ENCODE assay signal across 8 cellular contexts in the genomic region with DNA sequence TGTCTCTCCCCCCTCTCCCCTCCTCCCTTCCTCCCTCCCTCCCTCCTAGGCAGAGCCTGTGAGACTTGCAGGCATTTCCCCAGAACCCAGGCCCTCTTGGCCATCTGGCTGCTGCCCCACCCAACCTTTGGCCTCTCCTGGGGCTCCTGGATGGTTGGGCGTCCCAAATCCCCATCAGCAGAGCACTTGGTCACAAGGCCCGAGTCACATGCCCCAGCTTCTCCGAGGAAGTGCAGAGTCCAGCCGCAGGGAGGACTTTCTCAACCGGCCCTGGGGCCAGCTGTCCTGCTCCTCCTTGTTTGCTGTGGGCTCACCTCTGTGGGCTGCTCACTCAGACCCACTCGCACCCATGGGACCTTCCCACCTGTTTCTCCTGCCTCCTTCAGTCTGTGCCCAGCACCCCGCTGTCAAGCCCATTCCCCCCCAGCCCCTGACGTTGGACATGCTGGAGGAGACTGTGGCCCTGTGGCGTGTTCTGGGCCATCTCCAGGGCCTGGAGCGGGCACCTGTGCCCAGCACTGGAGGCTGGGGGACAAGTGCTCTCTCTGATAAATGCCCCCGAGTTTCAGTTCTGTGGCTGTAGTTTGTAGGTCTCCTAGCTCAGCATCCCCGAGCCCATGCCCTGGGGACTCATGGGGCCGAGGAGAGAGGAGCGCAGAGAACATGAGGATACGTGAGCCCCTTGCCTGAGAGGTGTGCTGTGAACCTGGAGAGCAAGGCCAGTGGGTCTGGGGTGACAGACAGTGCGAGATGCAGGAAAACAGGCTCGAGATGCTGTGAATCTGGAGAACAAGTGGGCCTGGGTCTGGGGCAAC. TPM values are rescaled to one million over a fixed set of nuclear protein-coding genes. Genes with fewer than 3 reads are reported as not detected.
DNase-seq lines count a peak whose midpoint lies in the region; ATAC-seq and TF ChIP-seq lines count a peak whose summit lies in the region.

No MANE protein-coding gene starts in this region.

- peak in 1 of 4 donors; percentile 43 for TF ChIP-seq POLR2A in upper lobe of left lung (IDR thresholded peaks at IDR 0.05)

- H3K27ac Mint-ChIP-seq in activated T-cell treated with anti-CD3 and anti-CD28 coated beads, Interleukin-2, amount 50 U/mL, for 24 hours: peak overlapping the region; percentile 93

- 71 to 84% methylated on average over 12 to 16 of the region's 17 CpGs for WGBS in upper lobe of left lung, 2 donors

- H3K27me3 Mint-ChIP-seq in activated T-cell treated with anti-CD3 and anti-CD28 coated beads, Interleukin-2, amount 50 U/mL, for 24 hours: no peaks in the 10 kb centered on the region

- H3K9me3 ChIP-seq in effector memory CD4-positive, alpha-beta T cell (ENCODE audit: control insufficient read depth, low read length): no peaks in the 10 kb centered on the region
- H3K9me3 ChIP-seq in mucosa of rectum (ENCODE audit: control insufficient read depth in 2 of 2, low read length in 2 of 2) (no peaks in the 10 kb centered on the region), upper lobe of left lung (no peaks in the 10 kb centered on the region)

- no peaks in the 10 kb centered on the region for H3K27me3 ChIP-seq in effector memory CD4-positive, alpha-beta T cell (replicated peaks; ENCODE audit: control insufficient read depth, insufficient read depth, low read length, poor library complexity, severe bottlenecking)
- H3K27me3 ChIP-seq in mucosa of rectum (ENCODE audit: control insufficient read depth in 2 of 2, insufficient read depth in 2 of 2, low read length in 2 of 2) (no peaks in the 10 kb centered on the region), upper lobe of left lung (no peaks in the 10 kb centered on the region)

- peak overlapping the region; percentile 14 to 72 for H3K9ac ChIP-seq in mucosa of rectum (ENCODE audit: low read depth in 1 of 2, low read length in 2 of 2)

- H3K36me3 ChIP-seq in effector memory CD4-positive, alpha-beta T cell (ENCODE audit: control insufficient read depth, insufficient read depth, low read length): no peaks in the 10 kb centered on the region
- H3K36me3 ChIP-seq in mucosa of rectum (ENCODE audit: control insufficient read depth in 2 of 2, insufficient read depth in 2 of 2, low read length in 2 of 2): peaks cover 0 to 6% of the 10 kb centered on the region in 2 donors
- H3K36me3 ChIP-seq in upper lobe of left lung: no peaks in the 10 kb centered on the region

- peaks cover 48% of the 10 kb centered on the region for H3K36me3 Mint-ChIP-seq in activated T-cell treated with anti-CD3 and anti-CD28 coated beads, Interleukin-2, amount 50 U/mL, for 24 hours (ENCODE audit: low read depth)

- no peak for TF ChIP-seq EP300 in upper lobe of left lung (IDR thresholded peaks at IDR 0.05)

- H3K4me1 Mint-ChIP-seq in activated T-cell treated with anti-CD3 and anti-CD28 coated beads, Interleukin-2, amount 50 U/mL, for 24 hours (ENCODE audit: low read depth): peaks cover 91% of the 10 kb centered on the region

- ATAC-seq in upper lobe of left lung (ENCODE audit: low FRiP score in 2 of 2) (peak; percentile 35 to 58), HG02885 (IDR thresholded peaks at IDR 0.05; ENCODE audit: poor library complexity, unreplicated experiment) (no peak)

- TF ChIP-seq CTCF in upper lobe of left lung (IDR thresholded peaks at IDR 0.05) (peak in 1 of 6 experiments; percentile 15), foreskin fibroblast (IDR thresholded peaks at IDR 0.05; ENCODE audit: low read depth, low read length) (no peak)

- H3K4me3 ChIP-seq in effector memory CD4-positive, alpha-beta T cell (ENCODE audit: insufficient read depth, low read depth, low read length, poor library complexity, severe bottlenecking): peak overlapping the region; percentile 9
- peak overlapping the region in 1 of 2 donors; percentile 31 for H3K4me3 ChIP-seq in mucosa of rectum (ENCODE audit: low read length in 2 of 2)
- no peak overlapping the region for H3K4me3 ChIP-seq in upper lobe of left lung
- no peak overlapping the region for H3K4me3 ChIP-seq in foreskin fibroblast (ENCODE audit: low read depth in 1 of 2, low read length in 2 of 2)

- H3K4me3 Mint-ChIP-seq in activated T-cell treated with anti-CD3 and anti-CD28 coated beads, Interleukin-2, amount 50 U/mL, for 24 hours: peak overlapping the region; percentile 71

- DNase-seq in activated T-cell treated with anti-CD3 and anti-CD28 coated beads, Interleukin-2, amount 50 U/mL, for 24 hours: no peak
- DNase-seq in activated T-cell treated with anti-CD3 and anti-CD28 coated beads, Interleukin-2, amount 50 U/mL, for 1 hour: no peak
- DNase-seq in effector memory CD4-positive, alpha-beta T cell: no peak
- DNase-seq in upper lobe of left lung: peak in 1 of 2 donors; percentile 85
- no peak for DNase-seq in NCI-H446 treated with DMSO at 0.1 percent for 48 hours (lab: John Stamatoyannopoulos, UW)
- no peak for DNase-seq in foreskin fibroblast

- no peaks in the 10 kb centered on the region for H3K9me3 Mint-ChIP-seq in activated T-cell treated with anti-CD3 and anti-CD28 coated beads, Interleukin-2, amount 50 U/mL, for 24 hours

- H3K4me1 ChIP-seq in effector memory CD4-positive, alpha-beta T cell (ENCODE audit: control insufficient read depth, insufficient read depth, low read length, poor library complexity, severe bottlenecking): peaks cover 54% of the 10 kb centered on the region
- peaks cover 17 to 26% of the 10 kb centered on the region in 2 donors for H3K4me1 ChIP-seq in mucosa of rectum (ENCODE audit: control insufficient read depth in 2 of 2, insufficient read depth in 2 of 2, low read length in 2 of 2)
- peaks cover 36 to 86% (median 79%) of the 10 kb centered on the region in 4 donors for H3K4me1 ChIP-seq in upper lobe of left lung

- H3K27ac ChIP-seq in effector memory CD4-positive, alpha-beta T cell (ENCODE audit: insufficient read depth, low read length, poor library complexity, severe bottlenecking): peak overlapping the region; percentile 59
- peak overlapping the region; percentile 55 to 82 for H3K27ac ChIP-seq in mucosa of rectum (ENCODE audit: low read depth in 2 of 2, low read length in 2 of 2)
- peak overlapping the region; percentile 58 to 89 (median 74) for H3K27ac ChIP-seq in upper lobe of left lung

RNA-seq across cellular contexts. Expression of a gene that starts 42.3 kb away (rescaled TPM):
- total RNA-seq in upper lobe of left lung: 10 to 100 TPM in 2 of 6 donors, 1 to 10 TPM in 4; 2.9 to 14.4 (median 6.9) TPM
